ENCODE assay signal across 29 cellular contexts in genomic region chr5:67908145-67908765, GRCh38.
"Had no signal": no experiment of that assay in that cellular context is flagged by ENCODE, and none has a peak within 500 bp of the region (broad histone marks: within the 10 kb centered on the region; RNA-seq: fewer than 3 reads in every experiment).

No MANE protein-coding gene starts in this region.

- DNase-seq: activated CD8-positive, alpha-beta memory T cell treated with anti-CD3 and anti-CD28 coated beads, Interleukin-2, amount 50 U/mL, for 48 hours; activated naive CD4-positive, alpha-beta T cell; activated T-cell treated with anti-CD3 and anti-CD28 coated beads, Interleukin-2, amount 50 U/mL, for 4 hours; adrenal gland; brain microvascular endothelial cell; caudate nucleus; dorsolateral prefrontal cortex; effector memory CD8-positive, alpha-beta T cell; foreskin melanocyte; hippocampal formation; kidney glomerular epithelial cell; left ventricle myocardium superior; mammary epithelial cell; midbrain; right lobe of liver; stimulated activated CD8-positive, alpha-beta memory T cell treated with anti-CD3 and anti-CD28 coated beads, Interleukin-4, amount 100 ng/mL, for 48 hours; stimulated activated naive B cell treated with anti-CD40 and anti-IgM and Interleukin-4, amounts not matched to agents 10 μg/mL and 1 μg/mL and 100 μg/mL, for 72 hours; T-helper 9 cell; testis; trophoblast cell; uterus had no signal

- H3K4me1 Mint-ChIP-seq: stimulated activated naive B cell treated with anti-CD40 and anti-IgM and Interleukin-4, amounts not matched to agents 10 μg/mL and 1 μg/mL and 100 μg/mL, for 72 hours had no signal

- H3K4me3 ChIP-seq: adrenal gland, ascending aorta, dorsolateral prefrontal cortex, right lobe of liver, skin epidermis, testis, uterus had no signal

- H3K27me3 ChIP-seq: adrenal gland, ascending aorta, brain microvascular endothelial cell, dorsolateral prefrontal cortex, neutrophil, right lobe of liver, testis, uterus had no signal

- ATAC-seq: activated T-cell treated with anti-CD3 and anti-CD28 coated beads, Interleukin-2, amount 50 U/mL, for 4 hours; effector memory CD8-positive, alpha-beta T cell; esophagus mucosa; left ventricle myocardium superior; right lobe of liver; stimulated activated naive B cell treated with anti-CD40 and anti-IgM and Interleukin-4, amounts not matched to agents 10 μg/mL and 1 μg/mL and 100 μg/mL, for 72 hours had no signal

- H3K9me3 ChIP-seq: adrenal gland, ascending aorta, neutrophil, right lobe of liver, testis, uterus had no signal

- H3K4me3 Mint-ChIP-seq: activated naive CD8-positive, alpha-beta T cell; activated T-cell treated with anti-CD3 and anti-CD28 coated beads, Interleukin-2, amount 50 U/mL, for 4 hours; effector memory CD8-positive, alpha-beta T cell; nephron; stimulated activated naive B cell treated with anti-CD40 and anti-IgM and Interleukin-4, amounts not matched to agents 10 μg/mL and 1 μg/mL and 100 μg/mL, for 72 hours had no signal

- H3K36me3 Mint-ChIP-seq: activated naive CD8-positive, alpha-beta T cell; stimulated activated naive B cell treated with anti-CD40 and anti-IgM and Interleukin-4, amounts not matched to agents 10 μg/mL and 1 μg/mL and 100 μg/mL, for 72 hours had no signal

- H3K4me1 ChIP-seq: ascending aorta, parathyroid adenoma, right lobe of liver, uterus had no signal

- H3K27me3 Mint-ChIP-seq: stimulated activated naive B cell treated with anti-CD40 and anti-IgM and Interleukin-4, amounts not matched to agents 10 μg/mL and 1 μg/mL and 100 μg/mL, for 72 hours had no signal

- H3K27ac Mint-ChIP-seq: activated naive CD8-positive, alpha-beta T cell; activated T-helper 2 cell treated with anti-CD3 and anti-CD28 coated beads, Interferon-gamma antibody, Interleukin-2, Interleukin-4, amounts not matched to agents 10 μg/mL and 5 μg/mL and 100 μg/mL, durations not matched to agents 14 hours and 24 hours and 36 hours; effector memory CD8-positive, alpha-beta T cell; nephron; stimulated activated naive B cell treated with anti-CD40 and anti-IgM and Interleukin-4, amounts not matched to agents 10 μg/mL and 1 μg/mL and 100 μg/mL, for 72 hours had no signal

- H3K36me3 ChIP-seq: adrenal gland, ascending aorta, brain microvascular endothelial cell, neutrophil, right lobe of liver, uterus had no signal

- H3K9me3 Mint-ChIP-seq: activated T-cell treated with anti-CD3 and anti-CD28 coated beads, Interleukin-2, amount 50 U/mL, for 4 hours; activated T-helper 2 cell treated with anti-CD3 and anti-CD28 coated beads, Interferon-gamma antibody, Interleukin-2, Interleukin-4, amounts not matched to agents 10 μg/mL and 5 μg/mL and 100 μg/mL, durations not matched to agents 14 hours and 24 hours and 36 hours; effector memory CD8-positive, alpha-beta T cell; nephron; stimulated activated naive B cell treated with anti-CD40 and anti-IgM and Interleukin-4, amounts not matched to agents 10 μg/mL and 1 μg/mL and 100 μg/mL, for 72 hours had no signal
